18 cellular contexts compared by ENCODE assay signal in the genomic region with DNA sequence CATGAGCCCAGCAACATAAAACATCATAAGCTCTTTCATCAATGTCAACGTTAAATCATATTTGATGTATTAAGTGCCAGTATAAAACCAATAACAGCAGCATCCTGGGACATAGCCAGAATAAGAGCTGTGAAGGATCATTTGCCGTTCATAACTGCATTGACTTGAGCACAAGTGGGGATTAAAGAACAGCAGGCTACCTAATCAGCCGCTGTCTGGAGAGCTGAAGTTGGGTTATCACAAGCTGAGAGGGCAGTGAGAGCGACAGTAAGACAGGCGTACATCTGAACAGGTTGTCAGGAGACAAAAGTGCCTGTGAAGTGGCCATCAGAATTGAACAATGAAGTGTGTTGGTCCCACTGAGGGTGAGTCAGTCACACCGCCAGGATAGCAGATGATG.
"Had no signal": no experiment of that assay in that cellular context is flagged by ENCODE, and none has a peak within 500 bp of the region (broad histone marks: within the 10 kb centered on the region; RNA-seq: fewer than 3 reads in every experiment).

No MANE protein-coding gene starts in this region.

- H3K4me3 Mint-ChIP-seq: activated naive CD4-positive, alpha-beta T cell treated with anti-CD3 and anti-CD28 coated beads, Interleukin-2, amount 50 U/mL, for 24 hours; central memory CD8-positive, alpha-beta T cell; naive thymus-derived CD8-positive, alpha-beta T cell; stimulated activated naive B cell treated with anti-CD40 and anti-IgM and Interleukin-4, amounts not matched to agents 10 μg/mL and 1 μg/mL and 100 μg/mL, for 72 hours had no signal

- H3K27ac Mint-ChIP-seq: activated naive CD4-positive, alpha-beta T cell treated with anti-CD3 and anti-CD28 coated beads, Interleukin-2, amount 50 U/mL, for 24 hours; naive thymus-derived CD8-positive, alpha-beta T cell; stimulated activated naive B cell treated with anti-CD40 and anti-IgM and Interleukin-4, amounts not matched to agents 10 μg/mL and 1 μg/mL and 100 μg/mL, for 72 hours had no signal

- H3K27me3 ChIP-seq: heart left ventricle, right lobe of liver, spleen, transverse colon had no signal

- ATAC-seq: heart left ventricle; left lobe of liver; naive thymus-derived CD8-positive, alpha-beta T cell; right lobe of liver; stimulated activated naive B cell treated with anti-CD40 and anti-IgM and Interleukin-4, amounts not matched to agents 10 μg/mL and 1 μg/mL and 100 μg/mL, for 72 hours had no signal

- H3K27me3 Mint-ChIP-seq: activated naive CD4-positive, alpha-beta T cell treated with anti-CD3 and anti-CD28 coated beads, Interleukin-2, amount 50 U/mL, for 24 hours; naive thymus-derived CD8-positive, alpha-beta T cell; stimulated activated naive B cell treated with anti-CD40 and anti-IgM and Interleukin-4, amounts not matched to agents 10 μg/mL and 1 μg/mL and 100 μg/mL, for 72 hours had no signal

- DNase-seq: activated CD4-positive, alpha-beta T cell treated with anti-CD3 and anti-CD28 coated beads for 48 hours; cortex of kidney; effector CD8-positive, alpha-beta T cell; heart left ventricle; mammary epithelial cell; naive thymus-derived CD8-positive, alpha-beta T cell; nucleus accumbens; right lobe of liver; spleen; stimulated activated CD4-positive, alpha-beta T cell treated with anti-CD3 and anti-CD28 coated beads, Interleukin-1b, Interleukin-23, amount 100 ng/mL, for 48 hours; stimulated activated naive B cell treated with anti-CD40 and anti-IgM and Interleukin-4, amounts not matched to agents 10 μg/mL and 1 μg/mL and 100 μg/mL, for 72 hours; substantia nigra; transverse colon had no signal

- H3K4me3 ChIP-seq: heart left ventricle, prostate gland, right lobe of liver, spleen, transverse colon had no signal

- H3K36me3 ChIP-seq: heart left ventricle, prostate gland, right lobe of liver, spleen, transverse colon had no signal

- H3K27ac ChIP-seq: heart left ventricle, prostate gland, right lobe of liver, spleen, transverse colon, VCaP had no signal

- H3K36me3 Mint-ChIP-seq: activated naive CD4-positive, alpha-beta T cell treated with anti-CD3 and anti-CD28 coated beads, Interleukin-2, amount 50 U/mL, for 24 hours; stimulated activated naive B cell treated with anti-CD40 and anti-IgM and Interleukin-4, amounts not matched to agents 10 μg/mL and 1 μg/mL and 100 μg/mL, for 72 hours had no signal

- H3K4me1 ChIP-seq: heart left ventricle, prostate gland, right lobe of liver, spleen, transverse colon had no signal

- H3K9me3 ChIP-seq: prostate gland, right lobe of liver had no signal

- H3K4me1 Mint-ChIP-seq: activated naive CD4-positive, alpha-beta T cell treated with anti-CD3 and anti-CD28 coated beads, Interleukin-2, amount 50 U/mL, for 24 hours; central memory CD8-positive, alpha-beta T cell; naive thymus-derived CD8-positive, alpha-beta T cell; stimulated activated naive B cell treated with anti-CD40 and anti-IgM and Interleukin-4, amounts not matched to agents 10 μg/mL and 1 μg/mL and 100 μg/mL, for 72 hours had no signal
